In the genomic region with DNA sequence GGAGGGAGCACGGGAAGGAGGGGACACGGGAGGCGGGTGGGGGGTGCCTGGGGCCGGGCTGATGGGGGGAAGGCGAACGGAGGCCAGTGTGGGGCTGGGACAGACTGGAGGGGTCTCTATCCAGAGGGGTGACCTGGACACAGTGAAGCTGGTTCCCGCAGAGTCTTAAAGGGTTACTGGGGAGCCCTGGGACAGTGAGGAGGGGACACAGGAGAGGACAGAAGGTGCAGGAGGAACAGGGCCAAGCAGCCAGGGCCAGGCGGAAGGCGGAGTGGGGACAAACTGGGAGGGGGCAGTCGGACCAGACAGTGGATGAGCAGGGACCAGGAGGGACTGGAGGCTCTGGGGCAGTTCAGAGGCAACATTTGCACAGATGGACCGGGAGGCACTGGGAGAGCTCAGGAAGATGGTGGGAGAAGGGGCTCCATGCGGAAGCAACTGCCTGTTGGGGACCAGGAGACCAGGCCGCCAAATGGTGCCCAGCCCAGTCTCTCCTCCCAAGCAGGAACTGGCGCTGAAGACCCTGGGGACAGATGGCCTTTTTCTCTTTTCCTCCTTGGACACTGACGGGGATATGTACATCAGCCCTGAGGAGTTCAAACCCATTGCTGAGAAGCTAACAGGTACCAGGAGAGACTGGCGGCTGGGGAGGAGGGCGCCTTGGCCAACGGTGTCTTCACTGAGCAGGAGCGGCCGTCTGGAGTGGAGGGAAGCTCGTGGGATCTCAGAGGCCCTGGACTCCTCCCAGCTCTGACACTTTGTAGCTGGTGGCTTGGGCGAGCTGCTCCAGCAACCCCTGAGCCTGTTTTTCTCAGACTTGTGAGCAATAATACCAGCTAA, we compare ENCODE assay signal across 1 cellular context.
TF ChIP-seq lines count a peak whose summit lies in the region.

No MANE protein-coding gene starts in this region.

TF ChIP-seq in IMR-90, 13 proteins besides CTCF, POLR2A, EP300 and RAD21 (continued from another document):
- TF ChIP-seq, protein P1, sequence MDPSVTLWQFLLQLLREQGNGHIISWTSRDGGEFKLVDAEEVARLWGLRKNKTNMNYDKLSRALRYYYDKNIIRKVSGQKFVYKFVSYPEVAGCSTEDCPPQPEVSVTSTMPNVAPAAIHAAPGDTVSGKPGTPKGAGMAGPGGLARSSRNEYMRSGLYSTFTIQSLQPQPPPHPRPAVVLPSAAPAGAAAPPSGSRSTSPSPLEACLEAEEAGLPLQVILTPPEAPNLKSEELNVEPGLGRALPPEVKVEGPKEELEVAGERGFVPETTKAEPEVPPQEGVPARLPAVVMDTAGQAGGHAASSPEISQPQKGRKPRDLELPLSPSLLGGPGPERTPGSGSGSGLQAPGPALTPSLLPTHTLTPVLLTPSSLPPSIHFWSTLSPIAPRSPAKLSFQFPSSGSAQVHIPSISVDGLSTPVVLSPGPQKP (IDR thresholded peaks at IDR 0.05; ENCODE audit: borderline replicate concordance, low read depth, low read length), result no peak
- TF ChIP-seq FOS (IDR thresholded peaks at IDR 0.05; ENCODE audit: low read depth, low read length) (no peak), MAFK (IDR thresholded peaks at IDR 0.05; ENCODE audit: low read depth, low read length) (no peak), CEBPB (IDR thresholded peaks at IDR 0.05; ENCODE audit: low read depth, low read length) (no peak)
